In the genomic region with DNA sequence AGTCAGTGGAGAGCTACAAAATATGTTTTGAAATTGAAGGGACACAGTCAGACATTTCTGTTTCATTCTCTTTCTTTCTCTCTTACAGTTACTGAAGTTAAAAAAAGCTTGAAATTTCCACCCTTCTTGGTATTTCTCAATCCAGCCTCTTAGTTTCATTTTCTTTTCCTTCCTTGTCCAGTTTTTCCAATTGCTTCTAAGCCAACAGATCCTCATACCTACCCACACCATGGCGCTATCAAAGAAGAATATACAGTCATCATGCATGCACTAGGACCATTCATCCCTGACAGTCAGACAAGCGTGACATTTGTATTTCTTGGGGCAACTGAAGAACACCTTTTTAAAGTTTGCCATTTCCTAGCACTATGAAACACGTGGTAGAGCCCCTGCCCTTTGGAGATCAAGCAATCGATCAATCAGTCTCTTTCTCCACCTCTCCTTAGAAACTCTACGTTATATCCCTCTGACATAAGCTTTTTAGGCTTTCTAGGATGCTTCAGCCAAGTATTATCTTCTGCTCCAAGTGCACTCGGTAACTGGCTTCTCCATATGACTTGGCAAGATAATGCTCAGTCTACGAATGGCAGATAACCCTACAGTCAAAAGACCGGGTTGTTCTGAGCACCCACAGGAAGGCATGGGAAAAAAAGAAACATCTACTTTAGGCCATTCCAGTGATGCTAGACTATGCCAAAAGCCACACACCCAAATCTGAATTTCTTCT, we compare ENCODE assay signal across 13 cellular contexts.
DNase-seq lines count a peak whose midpoint lies in the region; ATAC-seq and TF ChIP-seq lines count a peak whose summit lies in the region.
"Had no signal": no experiment of that assay in that cellular context is flagged by ENCODE, and none has a peak within 500 bp of the region (broad histone marks: within the 10 kb centered on the region; RNA-seq: fewer than 3 reads in every experiment).

No MANE protein-coding gene starts in this region.

- H3K4me1 ChIP-seq in heart right ventricle (peaks cover 7 to 56% (median 27%) of the 10 kb centered on the region in 9 donors), skeletal muscle satellite cell (ENCODE audit: control insufficient read depth, insufficient read depth, low read length) (peaks cover 52% of the 10 kb centered on the region)

- ATAC-seq in heart right ventricle (peak in 7 of 8 donors; percentile 26 to 60 (median 35)), HG03108 (IDR thresholded peaks at IDR 0.05; ENCODE audit: unreplicated experiment) (no peak), GM18867 (IDR thresholded peaks at IDR 0.05; ENCODE audit: unreplicated experiment) (no peak)
- ATAC-seq: mucosa of descending colon had no signal

- WGBS in heart right ventricle, 2 donors = 54 to 60% methylated on average over 8 of the region's 8 CpGs

- peak overlapping the region; percentile 6 for H3K9ac ChIP-seq in skeletal muscle satellite cell (ENCODE audit: low read depth, low read length)

- H3K27ac ChIP-seq in heart right ventricle = peak overlapping the region in 5 of 10 donors; percentile 22 to 63 (median 31)

- no peaks in the 10 kb centered on the region for H3K27me3 ChIP-seq in heart right ventricle
- no peaks in the 10 kb centered on the region for H3K27me3 ChIP-seq in skeletal muscle satellite cell (ENCODE audit: control insufficient read depth, insufficient read depth, low read length)

- H3K4me2 ChIP-seq in skeletal muscle satellite cell (ENCODE audit: low read length) = peak overlapping the region; percentile 67

- peak; percentile 30 for DNase-seq in LHCN-M2 (ENCODE audit: low read depth)
- peak; percentile 54 for DNase-seq in amniotic epithelial cell (ENCODE audit: low read depth)
- no peak for DNase-seq in heart right ventricle
- no peak for DNase-seq in HK-2 (ENCODE audit: unreplicated experiment)
- no peak for DNase-seq in T-helper 2 cell
- DNase-seq: activated T-cell treated with anti-CD3 and anti-CD28 coated beads, Interleukin-2, amount 50 U/mL, for 48 hours; C1 segment of cervical spinal cord; mucosa of descending colon; NCI-H2081; posterior cingulate gyrus had no signal

- peak overlapping the region in 3 of 10 donors; percentile 0 to 18 (median 6) for H3K4me3 ChIP-seq in heart right ventricle
- peak overlapping the region; percentile 28 for H3K4me3 ChIP-seq in skeletal muscle satellite cell (ENCODE audit: low read length)
- H3K4me3 ChIP-seq: mucosa of descending colon had no signal

- no peak for TF ChIP-seq CTCF in heart right ventricle (IDR thresholded peaks at IDR 0.05)

- H3K9me3 ChIP-seq in heart right ventricle (no peaks in the 10 kb centered on the region), skeletal muscle satellite cell (replicated peaks; ENCODE audit: low read length) (no peaks in the 10 kb centered on the region)
- H3K9me3 ChIP-seq: mucosa of descending colon had no signal

- H3K36me3 ChIP-seq in heart right ventricle (peaks cover 0 to 6% (median 0%) of the 10 kb centered on the region in 9 donors), skeletal muscle satellite cell (ENCODE audit: insufficient read depth, low read length) (peaks cover 54% of the 10 kb centered on the region)

- intact Hi-C loops in heart right ventricle (cut with DNase I) = no loop called here

Comparison
In these comparisons a context has a peak if more than half of its experiments do, and no peak if none do; other contexts are left out.
1. DNase-seq: peak in LHCN-M2 (single experiment) and amniotic epithelial cell (single experiment); none in heart right ventricle (0 of 2), HK-2 (single experiment) and T-helper 2 cell (0 of 5).
2. ATAC-seq: peak in heart right ventricle (7 of 8); none in HG03108 (single experiment) and GM18867 (single experiment).